ENCODE assay signal across 26 cellular contexts in the genomic region with DNA sequence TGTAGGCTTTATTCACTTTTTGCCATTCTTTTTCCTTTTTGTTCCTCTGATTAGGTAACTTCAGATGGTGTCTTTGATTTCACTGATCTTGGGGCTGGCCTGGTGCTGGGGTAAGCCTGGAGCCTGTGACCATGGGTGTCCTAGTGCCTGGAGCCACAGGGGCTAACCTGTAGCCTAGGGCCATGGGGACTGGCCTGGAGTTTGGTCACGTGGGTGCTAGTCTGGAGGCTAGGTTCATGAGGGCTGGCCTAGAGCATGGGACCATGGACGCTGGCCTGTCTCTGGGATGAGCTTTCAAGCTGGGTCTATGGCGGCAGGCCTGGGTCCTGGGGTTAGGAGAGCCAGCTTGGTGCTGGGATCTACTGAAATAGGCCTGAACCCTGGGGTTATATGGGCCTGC.
"Had no signal": no experiment of that assay in that cellular context is flagged by ENCODE, and none has a peak within 500 bp of the region (broad histone marks: within the 10 kb centered on the region; RNA-seq: fewer than 3 reads in every experiment).

No MANE protein-coding gene starts in this region.

- H3K27me3 ChIP-seq: stomach, suprapubic skin, testis, thyroid gland, transverse colon, upper lobe of left lung, upper lobe of right lung, vagina had no signal

- H3K9me3 ChIP-seq: suprapubic skin, testis, thoracic aorta, thyroid gland, tibial nerve, transverse colon, upper lobe of right lung, uterus had no signal

- H3K36me3 ChIP-seq: stomach, suprapubic skin, thoracic aorta, thyroid gland, tibial nerve, transverse colon, upper lobe of left lung, upper lobe of right lung, uterus, vagina had no signal

- H3K27ac ChIP-seq: stomach, suprapubic skin, testis, thoracic aorta, thyroid gland, tibial nerve, transverse colon, upper lobe of left lung, upper lobe of right lung, uterus, vagina had no signal

- DNase-seq: stimulated activated CD4-positive, alpha-beta T cell treated with anti-CD3 and anti-CD28 coated beads, Interleukin-2, amount 100 ng/mL, for 24 hours; stimulated activated CD4-positive, alpha-beta T cell treated with anti-CD3 and anti-CD28 coated beads, Interleukin-2, amount 100 ng/mL, for 48 hours; stimulated activated CD4-positive, alpha-beta T cell treated with anti-CD3 and anti-CD28 coated beads, Interleukin-4, amount 100 ng/mL, for 1 hour; stimulated activated CD4-positive, alpha-beta T cell treated with anti-CD3 and anti-CD28 coated beads, Interleukin-4, amount 100 ng/mL, for 24 hours; stimulated activated CD4-positive, alpha-beta T cell treated with anti-CD3 and anti-CD28 coated beads, Interleukin-4, amount 100 ng/mL, for 4 hours; stimulated activated CD8-positive, alpha-beta memory T cell treated with anti-CD3 and anti-CD28 coated beads, Interleukin-4, amount 100 ng/mL, for 48 hours; stimulated activated naive B cell treated with anti-CD40 and anti-IgM and Interleukin-4, amounts not matched to agents 10 μg/mL and 1 μg/mL and 100 μg/mL, for 72 hours; stimulated activated naive CD4-positive, alpha-beta T cell; stimulated activated naive CD4-positive, alpha-beta T cell treated with Interleukin-2 at 50 U/mL for 16 hours; stimulated activated naive CD8-positive, alpha-beta T cell treated with anti-CD3 and anti-CD28 coated beads, Interleukin-15, amount 100 ng/mL, for 72 hours; stimulated activated naive CD8-positive, alpha-beta T cell treated with anti-CD3 and anti-CD28 coated beads, Interleukin-15, Interleukin-2, amounts not matched to agents 100 U/mL and 50 U/mL, for 24 hours; stomach; substantia nigra; testis; thyroid gland; transverse colon; upper lobe of left lung; upper lobe of right lung; uterus had no signal

- H3K4me1 ChIP-seq: stomach, suprapubic skin, testis, thyroid gland, tibial nerve, transverse colon, upper lobe of left lung, upper lobe of right lung, uterus, vagina had no signal

- ATAC-seq: stimulated activated effector memory CD8-positive, alpha-beta T cell treated with anti-CD3 and anti-CD28 coated beads, Interleukin-12 subunit alpha, Interleukin-12 subunit beta, amount 100 ng/mL, for 72 hours; stimulated activated memory B cell treated with anti-CD40 and anti-IgM and Interleukin-4, amounts not matched to agents 10 μg/mL and 1 μg/mL and 100 μg/mL, for 72 hours; stimulated activated naive B cell treated with anti-CD40 and anti-IgM and Interleukin-4, amounts not matched to agents 10 μg/mL and 1 μg/mL and 100 μg/mL, for 72 hours; stimulated activated naive CD8-positive, alpha-beta T cell treated with anti-CD3 and anti-CD28 coated beads, Interleukin-15, amount 100 ng/mL, for 72 hours; stimulated activated naive CD8-positive, alpha-beta T cell treated with anti-CD3 and anti-CD28 coated beads, Interleukin-15, Interleukin-2, amounts not matched to agents 100 U/mL and 50 U/mL, for 24 hours; upper lobe of right lung had no signal

- FAIRE-seq: urothelium cell line had no signal

- H3K4me3 ChIP-seq: stomach, suprapubic skin, testis, thoracic aorta, thyroid gland, tibial nerve, transverse colon, upper lobe of left lung, upper lobe of right lung, uterus, vagina had no signal
